In the genomic region with DNA sequence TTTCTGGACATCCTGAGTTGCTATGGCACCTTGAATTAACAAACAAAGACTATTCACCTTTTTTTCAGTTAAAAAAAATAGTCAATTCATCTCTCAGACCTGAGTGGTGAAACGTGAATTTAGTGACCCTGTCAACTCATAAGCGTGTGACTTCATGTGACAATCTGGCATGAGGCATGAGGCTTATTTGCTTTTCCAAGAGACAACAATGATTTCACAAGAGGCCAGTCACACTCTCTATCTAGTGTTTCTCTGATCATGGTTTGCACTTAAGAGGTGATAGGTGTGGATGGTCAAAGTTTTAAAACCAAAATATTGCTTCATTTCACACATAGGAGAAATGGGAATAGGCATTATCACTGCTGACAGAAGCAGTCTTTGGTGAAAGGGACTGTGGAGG, we compare ENCODE assay signal across 15 cellular contexts.
"Had no signal": no experiment of that assay in that cellular context is flagged by ENCODE, and none has a peak within 500 bp of the region (broad histone marks: within the 10 kb centered on the region; RNA-seq: fewer than 3 reads in every experiment).

No MANE protein-coding gene starts in this region.

- FAIRE-seq: astrocyte, colon, TTC549 had no signal

- H3K4me1 ChIP-seq: esophagus squamous epithelium, upper lobe of right lung had no signal

- H3K4me3 ChIP-seq: esophagus squamous epithelium, upper lobe of right lung had no signal

- ATAC-seq: activated naive CD8-positive, alpha-beta T cell treated with anti-CD3 and anti-CD28 coated beads, Interleukin-2, amount 50 U/mL, for 24 hours; upper lobe of right lung had no signal

- H3K36me3 ChIP-seq: esophagus squamous epithelium, upper lobe of right lung had no signal

- H3K9me3 Mint-ChIP-seq: activated B cell treated with CpG ODN at 0.5 μM for 24 hours; activated CD4-positive, alpha-beta T cell treated with anti-CD3 and anti-CD28 coated beads, Interleukin-2, amount 10 ng/mL, durations not matched to agents 24 days and 14 days; activated naive CD8-positive, alpha-beta T cell treated with anti-CD3 and anti-CD28 coated beads, Interleukin-2, amount 50 U/mL, for 24 hours; activated T-helper 1 cell treated with anti-CD3 and anti-CD28 coated beads, Interleukin-12 subunit alpha, Interleukin-12 subunit beta, Interleukin-2, Interleukin-4 antibody, amounts not matched to agents 30 ng/mL and 10 ng/mL and 1 ng/mL, durations not matched to agents 14 hours and 24 hours and 36 hours; stimulated activated naive CD8-positive, alpha-beta T cell treated with anti-CD3 and anti-CD28 coated beads, Interleukin-15, Interleukin-2, amounts not matched to agents 100 ng/mL and 50 ng/mL, for 24 hours had no signal

- H3K27me3 Mint-ChIP-seq: activated B cell treated with CpG ODN at 0.5 μM for 24 hours; activated CD4-positive, alpha-beta T cell treated with anti-CD3 and anti-CD28 coated beads, Interleukin-2, amount 10 ng/mL, durations not matched to agents 24 days and 14 days; stimulated activated naive CD8-positive, alpha-beta T cell treated with anti-CD3 and anti-CD28 coated beads, Interleukin-15, Interleukin-2, amounts not matched to agents 100 ng/mL and 50 ng/mL, for 24 hours had no signal

- H3K27me3 ChIP-seq: esophagus squamous epithelium, upper lobe of right lung had no signal

- H3K27ac Mint-ChIP-seq: activated B cell treated with CpG ODN at 0.5 μM for 24 hours; activated CD4-positive, alpha-beta T cell treated with anti-CD3 and anti-CD28 coated beads, Interleukin-2, amount 10 ng/mL, durations not matched to agents 24 days and 14 days; activated naive CD8-positive, alpha-beta T cell treated with anti-CD3 and anti-CD28 coated beads, Interleukin-2, amount 50 U/mL, for 24 hours; activated T-helper 1 cell treated with anti-CD3 and anti-CD28 coated beads, Interleukin-12 subunit alpha, Interleukin-12 subunit beta, Interleukin-2, Interleukin-4 antibody, amounts not matched to agents 30 ng/mL and 10 ng/mL and 1 ng/mL, durations not matched to agents 14 hours and 24 hours and 36 hours; stimulated activated naive CD8-positive, alpha-beta T cell treated with anti-CD3 and anti-CD28 coated beads, Interleukin-15, Interleukin-2, amounts not matched to agents 100 ng/mL and 50 ng/mL, for 24 hours had no signal

- DNase-seq: activated B cell treated with CpG ODN at 0.5 μM for 24 hours; activated CD4-positive, alpha-beta T cell treated with anti-CD3 and anti-CD28 coated beads, Interleukin-2, amount 10 ng/mL, durations not matched to agents 24 days and 14 days; activated naive CD4-positive, alpha-beta T cell; activated naive CD8-positive, alpha-beta T cell treated with anti-CD3 and anti-CD28 coated beads, Interleukin-2, amount 50 U/mL, for 24 hours; esophagus squamous epithelium; foreskin fibroblast; glutamatergic neuron; mesenchymal stem cell; stimulated activated CD4-positive, alpha-beta T cell treated with anti-CD3 and anti-CD28 coated beads, Interleukin-4, amount 100 ng/mL, for 24 hours; upper lobe of right lung had no signal

- H3K4me3 Mint-ChIP-seq: activated B cell treated with CpG ODN at 0.5 μM for 24 hours; activated CD4-positive, alpha-beta T cell treated with anti-CD3 and anti-CD28 coated beads, Interleukin-2, amount 10 ng/mL, durations not matched to agents 24 days and 14 days; activated naive CD8-positive, alpha-beta T cell treated with anti-CD3 and anti-CD28 coated beads, Interleukin-2, amount 50 U/mL, for 24 hours; activated T-helper 1 cell treated with anti-CD3 and anti-CD28 coated beads, Interleukin-12 subunit alpha, Interleukin-12 subunit beta, Interleukin-2, Interleukin-4 antibody, amounts not matched to agents 30 ng/mL and 10 ng/mL and 1 ng/mL, durations not matched to agents 14 hours and 24 hours and 36 hours; stimulated activated naive CD8-positive, alpha-beta T cell treated with anti-CD3 and anti-CD28 coated beads, Interleukin-15, Interleukin-2, amounts not matched to agents 100 ng/mL and 50 ng/mL, for 24 hours had no signal

- H3K9me3 ChIP-seq: esophagus squamous epithelium, upper lobe of right lung had no signal

- H3K4me1 Mint-ChIP-seq: activated B cell treated with CpG ODN at 0.5 μM for 24 hours; activated CD4-positive, alpha-beta T cell treated with anti-CD3 and anti-CD28 coated beads, Interleukin-2, amount 10 ng/mL, durations not matched to agents 24 days and 14 days; activated naive CD8-positive, alpha-beta T cell treated with anti-CD3 and anti-CD28 coated beads, Interleukin-2, amount 50 U/mL, for 24 hours had no signal

- H3K27ac ChIP-seq: esophagus squamous epithelium, upper lobe of right lung had no signal
